In genomic region chr18:62838475-62839098, GRCh38 we compare ENCODE assay signal across 11 cellular contexts.
DNase-seq lines count a peak whose midpoint lies in the region; ATAC-seq, FAIRE-seq and TF ChIP-seq lines count a peak whose summit lies in the region.
"Had no signal": no experiment of that assay in that cellular context is flagged by ENCODE, and none has a peak within 500 bp of the region (broad histone marks: within the 10 kb centered on the region; RNA-seq: fewer than 3 reads in every experiment).

No MANE protein-coding gene starts in this region.

- H3K27ac ChIP-seq in GM12878 (ENCODE audit: control insufficient read depth, insufficient read depth) (peak overlapping the region; percentile 71), small intestine (ENCODE audit: low read depth in 1 of 2, low read length in 1 of 2) (no peak overlapping the region), mesenchymal stem cell (ENCODE audit: low read length, poor library complexity, severe bottlenecking) (no peak overlapping the region)

- H3K79me1 ChIP-seq in mesenchymal stem cell (replicated peaks; ENCODE audit: low read length, poor library complexity, severe bottlenecking): peaks cover 5% of the 10 kb centered on the region

- POLR2A ChIA-PET in GM12878 (lab: Charles Lee): no interaction called here

- SMC1A ChIA-PET in GM12878 (lab: Charles Lee; ENCODE audit: uncharacterized antibody, unreplicated experiment): interaction anchor here (0.7 kb wide), 1 partner anchor 84 kb away, joined by 3 read pairs; no protein-coding TSS in a partner anchor

- H3K4me2 ChIP-seq in GM12878 (ENCODE audit: control insufficient read depth, insufficient read depth): peak overlapping the region; percentile 71
- H3K4me2 ChIP-seq in mesenchymal stem cell (ENCODE audit: low read length, poor library complexity, severe bottlenecking): no peak overlapping the region

- DNase-seq in GM12878 (ENCODE audit: low read depth, low spot score) (peak; percentile 62), small intestine (no peak), mesenchymal stem cell (no peak), left ventricle myocardium superior (no peak)
- no peak for DNase-seq in effector CD8-positive, alpha-beta T cell (lab: John Stamatoyannopoulos, UW)
- DNase-seq: activated CD8-positive, alpha-beta T cell treated with anti-CD3 and anti-CD28 coated beads, Interleukin-2, amount 10 ng/mL, durations not matched to agents 7 days and 5 days; CD8-positive, alpha-beta T cell; MM.1S had no signal

- H3K9me3 ChIP-seq in GM12878 (replicated peaks; ENCODE audit: control insufficient read depth, insufficient read depth, low read length): no peaks in the 10 kb centered on the region; the same call in 2 of the 3 replicates
- no peaks in the 10 kb centered on the region for H3K9me3 ChIP-seq in small intestine (ENCODE audit: control insufficient read depth, low read depth)
- no peaks in the 10 kb centered on the region for H3K9me3 ChIP-seq in mesenchymal stem cell (ENCODE audit: control insufficient read depth, low read length)

- RAD21 ChIA-PET in GM12878 (lab: Charles Lee; ENCODE audit: unreplicated experiment): no interaction called here

- no peak overlapping the region for H3K4ac ChIP-seq in mesenchymal stem cell (ENCODE audit: low read depth in 1 of 2, low read length in 2 of 2)

- H3K18ac ChIP-seq in mesenchymal stem cell (ENCODE audit: low read depth in 1 of 2, low read length in 2 of 2): no peak overlapping the region

- FAIRE-seq in GM12878 (lab: Jason Lieb, UNC): no peak
- FAIRE-seq in small intestine (lab: Jason Lieb, UNC): no peak

- no peak overlapping the region; the same call in 1 of the 2 replicates for H3K9ac ChIP-seq in GM12878 (ENCODE audit: control insufficient read depth, insufficient read depth, low read length)
- no peak overlapping the region for H3K9ac ChIP-seq in mesenchymal stem cell (ENCODE audit: low read length)

- no peak overlapping the region for H2BK15ac ChIP-seq in mesenchymal stem cell (ENCODE audit: low read depth, poor library complexity, severe bottlenecking)

- no peak overlapping the region for H2BK120ac ChIP-seq in mesenchymal stem cell (ENCODE audit: low read depth, low read length)

- H2AK5ac ChIP-seq in mesenchymal stem cell (ENCODE audit: low read length, severe bottlenecking): no peak overlapping the region

- no peak for TF ChIP-seq CTCF in GM12878 (IDR thresholded peaks at IDR 0.05 in 2 of 3, conservative IDR thresholded peaks at IDR 0.05 in 1 of 3; ENCODE audit: control insufficient read depth in 2 of 3, extremely low read depth in 1 of 3, insufficient read depth in 1 of 3, low read depth in 3 of 3, low read length in 3 of 3)

- ATAC-seq in GM18508 (IDR thresholded peaks at IDR 0.05; ENCODE audit: insufficient read depth, unreplicated experiment): peak; percentile 71
- ATAC-seq in GM21447 (IDR thresholded peaks at IDR 0.05; ENCODE audit: unreplicated experiment): peak; percentile 81
- peak; percentile 69 for ATAC-seq in HG03095 (IDR thresholded peaks at IDR 0.05; ENCODE audit: unreplicated experiment)
- ATAC-seq in GM12878: peak; percentile 86
- no peak for ATAC-seq in left ventricle myocardium superior
- ATAC-seq: activated CD8-positive, alpha-beta T cell treated with anti-CD3 and anti-CD28 coated beads, Interleukin-2, amount 10 ng/mL, durations not matched to agents 7 days and 5 days; CD8-positive, alpha-beta T cell had no signal

- no peak overlapping the region for H3K14ac ChIP-seq in mesenchymal stem cell (ENCODE audit: low read length in 2 of 2)

- H2AFZ ChIP-seq in GM12878 (ENCODE audit: control insufficient read depth, low read depth, low read length) (no peak overlapping the region), mesenchymal stem cell (ENCODE audit: low read depth, low read length) (no peak overlapping the region)

- no peak for TF ChIP-seq RAD21 in GM12878 (IDR thresholded peaks at IDR 0.05; ENCODE audit: insufficient read depth, low read depth, low read length)

- CTCF ChIA-PET in GM12878 (lab: Yijun Ruan, JAX): no interaction called here

- in situ Hi-C loops in GM12878 (cut with MboI): no loop called here

- no peak overlapping the region for H3K23ac ChIP-seq in mesenchymal stem cell (ENCODE audit: low read length in 2 of 2)

- H2BK12ac ChIP-seq in mesenchymal stem cell (ENCODE audit: low read length in 2 of 2): no peak overlapping the region

- no peak overlapping the region for H2BK5ac ChIP-seq in mesenchymal stem cell (ENCODE audit: low read depth, low read length, poor library complexity, severe bottlenecking)

- 0% methylated on average over 1 of the region's 1 CpG for WGBS in GM12878 (ENCODE audit: insufficient coverage, insufficient replicate concordance, low lambda C conversion rate, missing lambda C conversion rate)
- 86 to 93% (median 90%) methylated on average over 1 of the region's 1 CpG for WGBS in small intestine, 3 donors
- whole genome bisulfite sequencing in mesenchymal stem cell: 85% methylated on average over 1 of the region's 1 CpG

- H3K4me3 ChIP-seq in GM12878 (peak overlapping the region; percentile 2; the same call in 1 of the 2 replicates), small intestine (ENCODE audit: low read depth in 1 of 2, low read length in 2 of 2) (no peak overlapping the region), mesenchymal stem cell (ENCODE audit: insufficient read depth in 1 of 2, low read depth in 1 of 2, low read length in 2 of 2) (no peak overlapping the region)

- no TSS peak for BruUV-seq in GM12878 (replicated peaks; lab: Mats Ljungman, UMichigan)

- TF ChIP-seq EP300 in GM12878 (IDR thresholded peaks at IDR 0.05; ENCODE audit: borderline replicate concordance in 1 of 2, control insufficient read depth in 1 of 2, low read depth in 2 of 2, low read length in 2 of 2): no peak

- H4K8ac ChIP-seq in mesenchymal stem cell (ENCODE audit: low read length): no peak overlapping the region

- H3K79me2 ChIP-seq in GM12878 (ENCODE audit: control insufficient read depth, insufficient read depth, low read length): no peaks in the 10 kb centered on the region

- peaks cover 20% of the 10 kb centered on the region; the same call in 1 of the 2 replicates for H3K4me1 ChIP-seq in GM12878 (ENCODE audit: control insufficient read depth, insufficient read depth, low read length)
- H3K4me1 ChIP-seq in small intestine (ENCODE audit: control insufficient read depth in 2 of 2, insufficient read depth in 1 of 2, low read depth in 1 of 2, low read length in 1 of 2): no peaks in the 10 kb centered on the region
- no peaks in the 10 kb centered on the region for H3K4me1 ChIP-seq in mesenchymal stem cell (ENCODE audit: control insufficient read depth, insufficient read depth, low read depth, low read length)

- intact Hi-C loops in GM12878 (cut with micrococcal nuclease; ENCODE audit: unreplicated experiment) (loop anchor here (2.0 kb wide), 1 partner anchor 124 kb away; the partner anchor contains the start of gene PHLPP1), left ventricle myocardium superior (cut with micrococcal nuclease) (no loop called here)

- no peak for TF ChIP-seq POLR2A in GM12878 (IDR thresholded peaks at IDR 0.05; ENCODE audit: low read depth, low read length)

- no peaks in the 10 kb centered on the region for H4K20me1 ChIP-seq in GM12878 (ENCODE audit: control insufficient read depth, insufficient read depth)

- H4K91ac ChIP-seq in mesenchymal stem cell (ENCODE audit: low read length): no peak overlapping the region

- no peaks in the 10 kb centered on the region for H3K36me3 ChIP-seq in GM12878 (ENCODE audit: control insufficient read depth in 2 of 2, insufficient read depth in 2 of 2, low read length in 1 of 2)
- H3K36me3 ChIP-seq in small intestine (ENCODE audit: control insufficient read depth in 2 of 2, insufficient read depth in 2 of 2, low read length in 2 of 2): peaks cover 0 to 1% of the 10 kb centered on the region in 2 donors
- peaks cover 0 to 2% of the 10 kb centered on the region in 2 experiments for H3K36me3 ChIP-seq in mesenchymal stem cell (ENCODE audit: control insufficient read depth in 1 of 2, insufficient read depth in 2 of 2, low read depth in 1 of 2, low read length in 2 of 2)

- H3K27me3 ChIP-seq in GM12878 (replicated peaks in 1 of 2; ENCODE audit: control insufficient read depth in 2 of 2, insufficient read depth in 2 of 2, low read length in 1 of 2): no peaks in the 10 kb centered on the region
- H3K27me3 ChIP-seq in small intestine (ENCODE audit: control insufficient read depth in 2 of 2, insufficient read depth in 2 of 2, low read length in 2 of 2): no peaks in the 10 kb centered on the region
- no peaks in the 10 kb centered on the region for H3K27me3 ChIP-seq in mesenchymal stem cell (ENCODE audit: control insufficient read depth in 1 of 2, insufficient read depth in 1 of 2, low read length in 2 of 2)

TF ChIP-seq in GM12878, 131 proteins besides CTCF, POLR2A, EP300 and RAD21 (continues in another document):
- TF ChIP-seq ZBTB33 (IDR thresholded peaks at IDR 0.05): no peak
- 0 out of 2 replicates have a peak, but pooled peaks have one; percentile 27 for TF ChIP-seq ZNF217 (IDR thresholded peaks at IDR 0.05)
- peak; percentile 65; the same call in 1 of the 3 replicates for TF ChIP-seq POU2F2 (IDR thresholded peaks at IDR 0.05; ENCODE audit: borderline replicate concordance, low read depth, low read length)
- no peak for TF ChIP-seq SMAD1 (IDR thresholded peaks at IDR 0.05; ENCODE audit: low read depth, partially characterized antibody)
- TF ChIP-seq ZNF24 (IDR thresholded peaks at IDR 0.05): 0 out of 2 replicates have a peak, but pooled peaks have one; percentile 7
- 0 out of 2 replicates have a peak, but pooled peaks have one; percentile 22 for TF ChIP-seq MEF2A (IDR thresholded peaks at IDR 0.05; ENCODE audit: insufficient read depth, low read depth, low read length)
- TF ChIP-seq FOXM1 (IDR thresholded peaks at IDR 0.05; ENCODE audit: low read depth, low read length): no peak
- TF ChIP-seq TCF3 (IDR thresholded peaks at IDR 0.05; ENCODE audit: borderline replicate concordance, insufficient read depth, low read depth, low read length): no peak
- 0 out of 2 replicates have a peak, but pooled peaks have one; percentile 45 for TF ChIP-seq STAT3 (IDR thresholded peaks at IDR 0.05; ENCODE audit: low read depth, low read length)
- TF ChIP-seq JUNB (IDR thresholded peaks at IDR 0.05): no peak
